Comparison of ENCODE assay signal across 23 cellular contexts in the genomic region with DNA sequence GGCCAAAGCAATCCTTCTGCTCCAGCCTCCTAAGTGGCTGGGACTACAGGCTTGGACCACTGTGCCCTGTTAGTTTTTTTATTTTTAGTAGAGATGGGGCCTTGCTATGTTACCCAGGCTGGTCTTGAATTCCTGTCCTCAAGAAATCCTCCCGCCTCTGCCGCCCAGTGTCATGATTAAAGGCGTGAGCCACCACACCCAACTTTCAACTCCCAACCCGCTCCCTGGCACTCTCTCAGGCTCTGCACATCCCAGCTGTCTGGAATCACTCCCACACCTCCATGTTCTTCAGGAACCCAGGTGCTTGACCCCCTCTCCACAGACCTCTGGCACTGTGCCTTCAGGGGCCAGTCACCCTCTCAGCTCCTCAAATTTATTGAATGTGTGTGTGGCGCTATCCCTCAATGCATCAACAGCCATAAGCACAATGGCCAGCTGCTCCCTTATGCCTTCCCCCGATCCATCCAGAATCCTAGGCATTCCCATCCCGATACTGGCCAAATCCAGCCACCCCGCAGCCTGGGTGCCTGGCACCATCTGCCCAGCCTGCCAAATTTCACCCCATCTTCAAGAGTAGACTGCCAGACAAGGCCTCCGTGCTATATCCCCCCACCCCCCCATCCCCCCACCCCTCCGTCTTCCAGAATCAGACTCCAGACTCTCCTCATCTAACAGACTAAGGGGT. TPM values are rescaled to one million over a fixed set of nuclear protein-coding genes. Genes with fewer than 3 reads are reported as not detected.
A peak's percentile ranks its signal among the peaks of the same experiment; 100 is the strongest.
DNase-seq lines count a peak whose midpoint lies in the region; ATAC-seq and TF ChIP-seq lines count a peak whose summit lies in the region.
"Had no signal": no experiment of that assay in that cellular context is flagged by ENCODE, and none has a peak within 500 bp of the region (broad histone marks: within the 10 kb centered on the region; RNA-seq: fewer than 3 reads in every experiment).

No MANE protein-coding gene starts in this region.

- DNase-seq in 8988T (peak; percentile 4), glutamatergic neuron (no peak), tibial artery (no peak), NCI-H446 treated with DMSO at 0.1 percent for 48 hours (lab: John Stamatoyannopoulos, UW) (no peak)
- DNase-seq: CD8-positive, alpha-beta T cell; DND-41; GF-D8; GM23248; HFFc6; NCI-H1105 treated with DMSO at 0.1 percent for 48 hours; NCI-H187; NCI-H226; NCI-H526 treated with DMSO at 0.1 percent for 48 hours; OCI-M1; SJCRH30 had no signal

- H3K27me3 ChIP-seq in HUES48 (ENCODE audit: control insufficient read depth, insufficient read depth, low read length) (no peaks in the 10 kb centered on the region), tibial artery (no peaks in the 10 kb centered on the region)
- H3K27me3 ChIP-seq: BLaER1, SJCRH30 had no signal

- peaks cover 10% of the 10 kb centered on the region for H3K9me3 Mint-ChIP-seq in glutamatergic neuron (ENCODE audit: unreplicated experiment)
- H3K9me3 Mint-ChIP-seq: CD8-positive, alpha-beta T cell; HFFc6 had no signal

- peaks cover 14% of the 10 kb centered on the region for H3K27me3 Mint-ChIP-seq in glutamatergic neuron (ENCODE audit: unreplicated experiment)

- ATAC-seq in HG03025 (IDR thresholded peaks at IDR 0.05; ENCODE audit: low FRiP score, unreplicated experiment) = no peak
- ATAC-seq in GM19467 (IDR thresholded peaks at IDR 0.05; ENCODE audit: unreplicated experiment) = no peak
- ATAC-seq: CD8-positive, alpha-beta T cell had no signal

- peaks cover 12% of the 10 kb centered on the region for H3K36me3 ChIP-seq in HUES48 (ENCODE audit: control insufficient read depth, insufficient read depth, low read length)
- no peaks in the 10 kb centered on the region for H3K36me3 ChIP-seq in mesodermal cell (ENCODE audit: control insufficient read depth, insufficient read depth, low read length)
- no peaks in the 10 kb centered on the region for H3K36me3 ChIP-seq in tibial artery
- H3K36me3 ChIP-seq: BLaER1, SJCRH30 had no signal

- no peak overlapping the region for H3K4me3 Mint-ChIP-seq in glutamatergic neuron (ENCODE audit: unreplicated experiment)
- H3K4me3 Mint-ChIP-seq: CD8-positive, alpha-beta T cell; HFFc6 had no signal

- H3K9ac ChIP-seq in HUES48 (ENCODE audit: low read depth, low read length) = peak overlapping the region; percentile 54
- H3K9ac ChIP-seq: BLaER1, GM23248 had no signal

- H3K27ac ChIP-seq in HUES48 (ENCODE audit: low read depth, low read length) (peak overlapping the region; percentile 100), mesodermal cell (ENCODE audit: low read depth, low read length, severe bottlenecking) (no peak overlapping the region), tibial artery (no peak overlapping the region)
- H3K27ac ChIP-seq: GM23248, SJCRH30 had no signal

- TF ChIP-seq CTCF in glutamatergic neuron (IDR thresholded peaks at IDR 0.05; ENCODE audit: partially characterized antibody, unreplicated experiment) (no peak), tibial artery (IDR thresholded peaks at IDR 0.05) (no peak)

- peak overlapping the region; percentile 59 for H3K27ac Mint-ChIP-seq in glutamatergic neuron (ENCODE audit: unreplicated experiment)
- H3K27ac Mint-ChIP-seq: CD8-positive, alpha-beta T cell; HFFc6 had no signal

- 87 to 98% methylated on average over 6 to 8 of the region's 10 CpGs for WGBS in mesodermal cell (ENCODE audit: insufficient coverage in 2 of 2), 2 experiments

- peaks cover 17% of the 10 kb centered on the region for H3K4me1 Mint-ChIP-seq in glutamatergic neuron (ENCODE audit: low read depth, unreplicated experiment)

- H3K4me3 ChIP-seq in HUES48 (ENCODE audit: low read depth, low read length) (peak overlapping the region; percentile 88), mesodermal cell (ENCODE audit: extremely low read depth, insufficient read depth, low read length, poor library complexity, severe bottlenecking) (peak overlapping the region; percentile 36), tibial artery (no peak overlapping the region)
- H3K4me3 ChIP-seq: BLaER1, GM23248, SJCRH30 had no signal

- H3K9me3 ChIP-seq in HUES48 (ENCODE audit: control insufficient read depth, insufficient read depth, low read length) (no peaks in the 10 kb centered on the region), mesodermal cell (ENCODE audit: control insufficient read depth, low read length) (no peaks in the 10 kb centered on the region), tibial artery (no peaks in the 10 kb centered on the region)
- H3K9me3 ChIP-seq: BLaER1, SJCRH30 had no signal

- H3K4me1 ChIP-seq in HUES48 (ENCODE audit: control insufficient read depth, insufficient read depth, low read length) (peaks cover 33% of the 10 kb centered on the region), mesodermal cell (ENCODE audit: control insufficient read depth, insufficient read depth, low read length, poor library complexity, severe bottlenecking) (peaks cover 32% of the 10 kb centered on the region), tibial artery (no peaks in the 10 kb centered on the region)
- H3K4me1 ChIP-seq: BLaER1 had no signal

- intact Hi-C loops in tibial artery (cut with DNase I; ENCODE audit: low total_unique reads) = no loop called here

- H3K36me3 Mint-ChIP-seq in glutamatergic neuron (ENCODE audit: unreplicated experiment) = peaks cover 4% of the 10 kb centered on the region
- H3K36me3 Mint-ChIP-seq: CD8-positive, alpha-beta T cell had no signal

RNA-seq across cellular contexts. Expression of a gene that starts 0.6 kb away (rescaled TPM):
- 48.8 TPM for total RNA-seq in glutamatergic neuron (ENCODE audit: unreplicated experiment)
- 3.9 TPM for polyA plus RNA-seq in mesodermal cell (2013, experiment 1 of 2)
- polyA plus RNA-seq in mesodermal cell (2013, experiment 2 of 2) = 5.2 TPM
- total RNA-seq: A172; CD8-positive, alpha-beta T cell; HT1080 had no signal

RNA-seq across cellular contexts. Expression of a gene that starts 12.7 kb away (rescaled TPM):
- 5.8 TPM for total RNA-seq in glutamatergic neuron (ENCODE audit: unreplicated experiment)
- 8.1 TPM for polyA plus RNA-seq in mesodermal cell (2013, experiment 1 of 2)
- 6.9 TPM for polyA plus RNA-seq in mesodermal cell (2013, experiment 2 of 2)

RNA-seq across cellular contexts. Expression of a gene that starts 13.5 kb away (rescaled TPM):
- 28.7 TPM for total RNA-seq in glutamatergic neuron (ENCODE audit: unreplicated experiment)
- 22.6 TPM for polyA plus RNA-seq in mesodermal cell (2013, experiment 1 of 2)
- 21.6 TPM for polyA plus RNA-seq in mesodermal cell (2013, experiment 2 of 2)

RNA-seq across cellular contexts. Expression of a gene that starts 32.3 kb away (rescaled TPM):
- total RNA-seq in glutamatergic neuron (ENCODE audit: unreplicated experiment) = 0.49 TPM
- polyA plus RNA-seq in mesodermal cell (2013, experiment 1 of 2) = not detected
- polyA plus RNA-seq in mesodermal cell (2013, experiment 2 of 2) = not detected
- total RNA-seq: A172; CD8-positive, alpha-beta T cell; GM23248; HFFc6; HT1080; RPMI7951; SJCRH30 had no signal
- polyA plus RNA-seq: GM23248 had no signal

RNA-seq across cellular contexts. Expression of a gene that starts 50.9 kb away (rescaled TPM):
- total RNA-seq in glutamatergic neuron (ENCODE audit: unreplicated experiment) = not detected
- polyA plus RNA-seq in mesodermal cell (2013, experiment 1 of 2) = not detected
- polyA plus RNA-seq in mesodermal cell (2013, experiment 2 of 2) = not detected
- total RNA-seq: A172; CD8-positive, alpha-beta T cell; GM23248; HFFc6; HT1080; RPMI7951 had no signal
- polyA plus RNA-seq: GM23248 had no signal

Comparison
In these comparisons a context has a peak if more than half of its experiments do, and no peak if none do; other contexts are left out.
1. H3K4me3 ChIP-seq: peak in HUES48 (single experiment) and mesodermal cell (single experiment); none in tibial artery (0 of 2).